13 cellular contexts compared by ENCODE assay signal in genomic region chr13:51007216-51007615, GRCh38.
DNase-seq lines count a peak whose midpoint lies in the region; ATAC-seq and TF ChIP-seq lines count a peak whose summit lies in the region.
"Had no signal": no experiment of that assay in that cellular context is flagged by ENCODE, and none has a peak within 500 bp of the region (broad histone marks: within the 10 kb centered on the region; RNA-seq: fewer than 3 reads in every experiment).

No MANE protein-coding gene starts in this region.

- DNase-seq in mesenchymal stem cell (no peak), thoracic aorta (ENCODE audit: low spot score) (no peak), trophoblast cell (no peak)
- no peak for DNase-seq in activated CD4-positive, alpha-beta T cell treated with anti-CD3 and anti-CD28 coated beads, Interleukin-2, amount 50 U/mL, for 48 hours
- DNase-seq in activated CD4-positive, alpha-beta T cell treated with anti-CD3 and anti-CD28 coated beads for 4 hours, result no peak
- DNase-seq: BE2C; CD4-positive, alpha-beta memory T cell; HCEC 1CT; HFFc6 had no signal

- peak overlapping the region in 1 of 2 experiments; percentile 23 for H3K23ac ChIP-seq in mesenchymal stem cell (ENCODE audit: low read length in 2 of 2)
- H3K23ac ChIP-seq in trophoblast cell (ENCODE audit: low read length), result no peak overlapping the region

- no peaks in the 10 kb centered on the region for H3K9me3 ChIP-seq in mesenchymal stem cell (ENCODE audit: control insufficient read depth, low read length)
- H3K9me3 ChIP-seq in thoracic aorta, result no peaks in the 10 kb centered on the region
- H3K9me3 ChIP-seq in trophoblast cell (ENCODE audit: insufficient read depth, low read depth, low read length), result no peaks in the 10 kb centered on the region
- H3K9me3 ChIP-seq: BE2C had no signal

- H4K8ac ChIP-seq in mesenchymal stem cell (ENCODE audit: low read length) (no peak overlapping the region), trophoblast cell (ENCODE audit: low read depth, low read length) (no peak overlapping the region)

- no peak overlapping the region for H2BK12ac ChIP-seq in mesenchymal stem cell (ENCODE audit: low read length in 2 of 2)
- no peak overlapping the region for H2BK12ac ChIP-seq in trophoblast cell (ENCODE audit: low read length)

- H3K4me2 ChIP-seq in mesenchymal stem cell (ENCODE audit: low read length, poor library complexity, severe bottlenecking) (no peak overlapping the region), trophoblast cell (ENCODE audit: low read length) (no peak overlapping the region)

- H2BK5ac ChIP-seq in mesenchymal stem cell (ENCODE audit: low read depth, low read length, poor library complexity, severe bottlenecking), result no peak overlapping the region
- H2BK5ac ChIP-seq in trophoblast cell (ENCODE audit: low read depth, low read length, poor library complexity), result no peak overlapping the region

- no peak for ATAC-seq in thoracic aorta (ENCODE audit: insufficient number of reproducible peaks, low FRiP score, low read depth)
- ATAC-seq in HG02970 (IDR thresholded peaks at IDR 0.05; ENCODE audit: low FRiP score, unreplicated experiment), result no peak
- ATAC-seq: GM12878 had no signal

- H3K4ac ChIP-seq in mesenchymal stem cell (ENCODE audit: low read depth in 1 of 2, low read length in 2 of 2) (no peak overlapping the region), trophoblast cell (ENCODE audit: low read depth, low read length) (no peak overlapping the region)

- WGBS in mesenchymal stem cell, result 60% methylated on average over 3 of the region's 3 CpGs
- WGBS in trophoblast cell (ENCODE audit: extremely low coverage, insufficient coverage, insufficient read length), result no CpG with 5 or more reads among the region's 3 CpGs

- peak overlapping the region in 1 of 2 experiments; percentile 33 for H3K4me3 ChIP-seq in mesenchymal stem cell (ENCODE audit: insufficient read depth in 1 of 2, low read depth in 1 of 2, low read length in 2 of 2)
- H3K4me3 ChIP-seq in thoracic aorta, result no peak overlapping the region
- no peak overlapping the region for H3K4me3 ChIP-seq in trophoblast cell (ENCODE audit: low read depth, low read length)
- H3K4me3 ChIP-seq: GM12878 had no signal

- H3K18ac ChIP-seq in mesenchymal stem cell (ENCODE audit: low read depth in 1 of 2, low read length in 2 of 2) (no peak overlapping the region), trophoblast cell (ENCODE audit: low read length) (no peak overlapping the region)

- H2BK120ac ChIP-seq in mesenchymal stem cell (ENCODE audit: low read depth, low read length) (no peak overlapping the region), trophoblast cell (ENCODE audit: insufficient read depth, low read length, poor library complexity) (no peak overlapping the region)

- H3K4me1 ChIP-seq in mesenchymal stem cell (ENCODE audit: control insufficient read depth, insufficient read depth, low read depth, low read length) (peaks cover 2% of the 10 kb centered on the region), thoracic aorta (ENCODE audit: control insufficient read depth in 1 of 2, low read depth in 2 of 2) (peaks cover 16 to 22% of the 10 kb centered on the region in 2 donors), trophoblast cell (ENCODE audit: control insufficient read depth in 1 of 2, insufficient read depth in 2 of 2, low read length in 2 of 2) (peaks cover 0 to 2% of the 10 kb centered on the region in 2 experiments)
- H3K4me1 ChIP-seq: BE2C had no signal

- H3K36me3 ChIP-seq in mesenchymal stem cell (ENCODE audit: control insufficient read depth in 1 of 2, insufficient read depth in 2 of 2, low read depth in 1 of 2, low read length in 2 of 2) (no peaks in the 10 kb centered on the region), thoracic aorta (no peaks in the 10 kb centered on the region), trophoblast cell (ENCODE audit: control insufficient read depth in 1 of 2, insufficient read depth in 2 of 2, low read length in 2 of 2) (no peaks in the 10 kb centered on the region)
- H3K36me3 ChIP-seq: BE2C had no signal

- H2AFZ ChIP-seq in mesenchymal stem cell (ENCODE audit: low read depth, low read length) (no peak overlapping the region), trophoblast cell (ENCODE audit: insufficient read depth, low read length, poor library complexity) (no peak overlapping the region)

- H3K27ac ChIP-seq in angular gyrus (ENCODE audit: low read depth, low read length) (peak overlapping the region; percentile 22), mesenchymal stem cell (ENCODE audit: low read length, poor library complexity, severe bottlenecking) (no peak overlapping the region), thoracic aorta (peak overlapping the region; percentile 39 to 79), trophoblast cell (ENCODE audit: low read depth, low read length) (no peak overlapping the region)
- H3K27ac ChIP-seq: C4-2B had no signal

- TF ChIP-seq CTCF in thoracic aorta (IDR thresholded peaks at IDR 0.05), result no peak

- H3K79me2 ChIP-seq in trophoblast cell (ENCODE audit: control insufficient read depth, insufficient read depth, low read length, poor library complexity), result no peaks in the 10 kb centered on the region

- no peak overlapping the region for H3K14ac ChIP-seq in mesenchymal stem cell (ENCODE audit: low read length in 2 of 2)
- H3K14ac ChIP-seq in trophoblast cell (ENCODE audit: low read length), result no peak overlapping the region

- H3K9ac ChIP-seq in mesenchymal stem cell (ENCODE audit: low read length) (peak overlapping the region; percentile 64), trophoblast cell (ENCODE audit: low read length) (no peak overlapping the region)

- H2BK15ac ChIP-seq in mesenchymal stem cell (ENCODE audit: low read depth, poor library complexity, severe bottlenecking), result no peak overlapping the region

- H3K27me3 ChIP-seq in mesenchymal stem cell (ENCODE audit: control insufficient read depth in 1 of 2, insufficient read depth in 1 of 2, low read length in 2 of 2) (peaks cover 26 to 50% of the 10 kb centered on the region in 2 experiments), thoracic aorta (replicated peaks; ENCODE audit: insufficient read depth) (no peaks in the 10 kb centered on the region), trophoblast cell (ENCODE audit: insufficient read depth, low read length) (no peaks in the 10 kb centered on the region)
- H3K27me3 ChIP-seq: BE2C had no signal

- H4K91ac ChIP-seq in mesenchymal stem cell (ENCODE audit: low read length) (no peak overlapping the region), trophoblast cell (ENCODE audit: low read depth, low read length) (no peak overlapping the region)

- H2AK5ac ChIP-seq in mesenchymal stem cell (ENCODE audit: low read length, severe bottlenecking) (no peak overlapping the region), trophoblast cell (ENCODE audit: low read length) (no peak overlapping the region)

- H4K12ac ChIP-seq in trophoblast cell (ENCODE audit: low read depth, low read length), result no peak overlapping the region

- no peaks in the 10 kb centered on the region for H3K79me1 ChIP-seq in mesenchymal stem cell (replicated peaks; ENCODE audit: low read length, poor library complexity, severe bottlenecking)
- H3K79me1 ChIP-seq in trophoblast cell (ENCODE audit: low read length), result no peaks in the 10 kb centered on the region

Comparison
In these comparisons a context has a peak if more than half of its experiments do, and no peak if none do; other contexts are left out.
1. H3K27ac ChIP-seq: peak in angular gyrus (single experiment) and thoracic aorta (2 of 2); none in mesenchymal stem cell (single experiment) and trophoblast cell (single experiment).